11 cellular contexts compared by ENCODE assay signal in genomic region chrX:19743386-19743785, GRCh38.
A peak's percentile ranks its signal among the peaks of the same experiment; 100 is the strongest.
DNase-seq lines count a peak whose midpoint lies in the region; ATAC-seq and TF ChIP-seq lines count a peak whose summit lies in the region.
"Had no signal": no experiment of that assay in that cellular context is flagged by ENCODE, and none has a peak within 500 bp of the region (broad histone marks: within the 10 kb centered on the region; RNA-seq: fewer than 3 reads in every experiment).

No MANE protein-coding gene starts in this region.

- no peaks in the 10 kb centered on the region for H4K20me1 ChIP-seq in SK-N-SH (ENCODE audit: insufficient read depth)

- no peaks in the 10 kb centered on the region for H3K4me1 ChIP-seq in colonic mucosa
- peaks cover 0 to 6% of the 10 kb centered on the region in 2 experiments; a peak in 2 of 4 replicates for H3K4me1 ChIP-seq in SK-N-SH (ENCODE audit: control insufficient read depth in 1 of 2, insufficient read depth in 2 of 2, low read depth in 1 of 2, low read length in 1 of 2)

- H3K9me3 ChIP-seq in colonic mucosa (no peaks in the 10 kb centered on the region), SK-N-SH (no peaks in the 10 kb centered on the region)

- TF ChIP-seq CTCF in colonic mucosa (IDR thresholded peaks at IDR 0.05) (no peak), SK-N-SH (IDR thresholded peaks at IDR 0.05) (no peak)

- peaks cover 83 to 90% of the 10 kb centered on the region in 2 donors for H3K4me1 Mint-ChIP-seq in immature natural killer cell

- H3F3A ChIP-seq in SK-N-SH (replicated peaks; ENCODE audit: insufficient read depth) = peaks cover 3% of the 10 kb centered on the region

- no peaks in the 10 kb centered on the region for H3K9me2 ChIP-seq in SK-N-SH

- no peaks in the 10 kb centered on the region for H3K79me2 ChIP-seq in SK-N-SH (ENCODE audit: insufficient read depth)

- CTCF ChIA-PET in SK-N-SH (lab: Yijun Ruan, JAX) = interaction anchor here (1.2 kb wide), 1 partner anchor 119 kb away, joined by 4 read pairs; no protein-coding TSS in a partner anchor

- H3K4me2 ChIP-seq in SK-N-SH = no peak overlapping the region

- POLR2A ChIA-PET in SK-N-SH (lab: Yijun Ruan, JAX) = no interaction called here

- DNase-seq in immature natural killer cell (no peak), colonic mucosa (no peak), SK-N-SH (no peak), nucleus accumbens (lab: John Stamatoyannopoulos, UW) (no peak)
- DNase-seq in stimulated activated CD4-positive, alpha-beta T cell treated with anti-CD3 and anti-CD28 coated beads, Interleukin-2, amount 100 ng/mL, for 48 hours = no peak
- DNase-seq: activated CD4-positive, alpha-beta T cell treated with anti-CD3 and anti-CD28 coated beads for 1 hour; GF-D8 had no signal

- ATAC-seq in GM18520 (IDR thresholded peaks at IDR 0.05; ENCODE audit: unreplicated experiment) (peak; percentile 37), GM21526 (IDR thresholded peaks at IDR 0.05; ENCODE audit: low FRiP score, unreplicated experiment) (peak; percentile 52), HG03457 (IDR thresholded peaks at IDR 0.05; ENCODE audit: unreplicated experiment) (peak; percentile 35)

- H3K9ac ChIP-seq in colonic mucosa (ENCODE audit: low read depth in 2 of 2, low read length in 2 of 2) (no peak overlapping the region), SK-N-SH (no peak overlapping the region)

- H3K36me3 Mint-ChIP-seq in immature natural killer cell = peaks cover 2 to 6% (median 3%) of the 10 kb centered on the region in 3 donors

- no peak overlapping the region for H2AFZ ChIP-seq in SK-N-SH (ENCODE audit: low read depth)

- peak overlapping the region; percentile 62 to 88 (median 84) for H3K27ac Mint-ChIP-seq in immature natural killer cell

- WGBS in SK-N-SH (ENCODE audit: low lambda C conversion rate) = 50% methylated on average over 4 of the region's 4 CpGs

- H3K27me3 ChIP-seq in colonic mucosa (no peaks in the 10 kb centered on the region), SK-N-SH (ENCODE audit: insufficient read depth) (no peaks in the 10 kb centered on the region)

- peaks cover 0 to 2% (median 0%) of the 10 kb centered on the region in 6 donors for H3K9me3 Mint-ChIP-seq in immature natural killer cell

- TF ChIP-seq RAD21 in SK-N-SH (IDR thresholded peaks at IDR 0.05; ENCODE audit: low read length) = no peak

- no peaks in the 10 kb centered on the region for H3K36me3 ChIP-seq in colonic mucosa
- H3K36me3 ChIP-seq in SK-N-SH (replicated peaks in 1 of 2; ENCODE audit: control insufficient read depth in 1 of 2, insufficient read depth in 2 of 2, low read length in 1 of 2) = no peaks in the 10 kb centered on the region

- TF ChIP-seq EP300 in SK-N-SH (IDR thresholded peaks at IDR 0.05; ENCODE audit: borderline replicate concordance in 1 of 2, low read depth in 1 of 2, low read length in 1 of 2) = no peak

- peaks cover 4 to 11% (median 9%) of the 10 kb centered on the region in 3 donors for H3K27me3 Mint-ChIP-seq in immature natural killer cell (ENCODE audit: low read depth in 3 of 3)

- intact Hi-C loops in colonic mucosa (cut with DNase I) = no loop called here

- H3K4me3 ChIP-seq in colonic mucosa (no peak overlapping the region), SK-N-SH (ENCODE audit: low read depth in 2 of 2, low read length in 1 of 2) (no peak overlapping the region)

- H3K27ac ChIP-seq in colonic mucosa = no peak overlapping the region
- no peak overlapping the region for H3K27ac ChIP-seq in SK-N-SH (ENCODE audit: low read depth in 2 of 2, low read length in 1 of 2)

- peak overlapping the region in 1 of 5 donors; percentile 60 for H3K4me3 Mint-ChIP-seq in immature natural killer cell
- H3K4me3 Mint-ChIP-seq: neural crest cell had no signal

TF ChIP-seq in SK-N-SH, 30 proteins besides CTCF, POLR2A, EP300 and RAD21:
- TF ChIP-seq RXRA (IDR thresholded peaks at IDR 0.05; ENCODE audit: borderline replicate concordance, low read depth) (no peak), NRF1 (IDR thresholded peaks at IDR 0.05; ENCODE audit: low read depth, low read length) (no peak), NFIC (IDR thresholded peaks at IDR 0.05; ENCODE audit: borderline replicate concordance) (no peak), RFX5 (IDR thresholded peaks at IDR 0.05; ENCODE audit: low read length) (no peak), EZH2phosphoT487 (IDR thresholded peaks at IDR 0.05; ENCODE audit: borderline replicate concordance, low read depth) (no peak), ZBTB33 (IDR thresholded peaks at IDR 0.05; ENCODE audit: borderline replicate concordance, low read depth) (no peak), SMC3 (IDR thresholded peaks at IDR 0.05; ENCODE audit: low read depth, low read length) (no peak), FOXJ3 (CRISPR knock-in tag; IDR thresholded peaks at IDR 0.05) (no peak), MXI1 (IDR thresholded peaks at IDR 0.05; ENCODE audit: low read depth, low read length) (no peak), POLR2AphosphoS5 (IDR thresholded peaks at IDR 0.05; ENCODE audit: low read depth, low read length) (no peak), ELF1 (IDR thresholded peaks at IDR 0.05) (no peak), MEF2A (IDR thresholded peaks at IDR 0.05; ENCODE audit: borderline replicate concordance, low read depth) (no peak)
- TF ChIP-seq, protein P1, sequence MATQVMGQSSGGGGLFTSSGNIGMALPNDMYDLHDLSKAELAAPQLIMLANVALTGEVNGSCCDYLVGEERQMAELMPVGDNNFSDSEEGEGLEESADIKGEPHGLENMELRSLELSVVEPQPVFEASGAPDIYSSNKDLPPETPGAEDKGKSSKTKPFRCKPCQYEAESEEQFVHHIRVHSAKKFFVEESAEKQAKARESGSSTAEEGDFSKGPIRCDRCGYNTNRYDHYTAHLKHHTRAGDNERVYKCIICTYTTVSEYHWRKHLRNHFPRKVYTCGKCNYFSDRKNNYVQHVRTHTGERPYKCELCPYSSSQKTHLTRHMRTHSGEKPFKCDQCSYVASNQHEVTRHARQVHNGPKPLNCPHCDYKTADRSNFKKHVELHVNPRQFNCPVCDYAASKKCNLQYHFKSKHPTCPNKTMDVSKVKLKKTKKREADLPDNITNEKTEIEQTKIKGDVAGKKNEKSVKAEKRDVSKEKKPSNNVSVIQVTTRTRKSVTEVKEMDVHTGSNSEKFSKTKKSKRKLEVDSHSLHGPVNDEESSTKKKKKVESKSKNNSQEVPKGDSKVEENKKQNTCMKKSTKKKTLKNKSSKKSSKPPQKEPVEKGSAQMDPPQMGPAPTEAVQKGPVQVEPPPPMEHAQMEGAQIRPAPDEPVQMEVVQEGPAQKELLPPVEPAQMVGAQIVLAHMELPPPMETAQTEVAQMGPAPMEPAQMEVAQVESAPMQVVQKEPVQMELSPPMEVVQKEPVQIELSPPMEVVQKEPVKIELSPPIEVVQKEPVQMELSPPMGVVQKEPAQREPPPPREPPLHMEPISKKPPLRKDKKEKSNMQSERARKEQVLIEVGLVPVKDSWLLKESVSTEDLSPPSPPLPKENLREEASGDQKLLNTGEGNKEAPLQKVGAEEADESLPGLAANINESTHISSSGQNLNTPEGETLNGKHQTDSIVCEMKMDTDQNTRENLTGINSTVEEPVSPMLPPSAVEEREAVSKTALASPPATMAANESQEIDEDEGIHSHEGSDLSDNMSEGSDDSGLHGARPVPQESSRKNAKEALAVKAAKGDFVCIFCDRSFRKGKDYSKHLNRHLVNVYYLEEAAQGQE (IDR thresholded peaks at IDR 0.05; ENCODE audit: low read depth, low read length) = no peak
- TF ChIP-seq, protein P2, sequence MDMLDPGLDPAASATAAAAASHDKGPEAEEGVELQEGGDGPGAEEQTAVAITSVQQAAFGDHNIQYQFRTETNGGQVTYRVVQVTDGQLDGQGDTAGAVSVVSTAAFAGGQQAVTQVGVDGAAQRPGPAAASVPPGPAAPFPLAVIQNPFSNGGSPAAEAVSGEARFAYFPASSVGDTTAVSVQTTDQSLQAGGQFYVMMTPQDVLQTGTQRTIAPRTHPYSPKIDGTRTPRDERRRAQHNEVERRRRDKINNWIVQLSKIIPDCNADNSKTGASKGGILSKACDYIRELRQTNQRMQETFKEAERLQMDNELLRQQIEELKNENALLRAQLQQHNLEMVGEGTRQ (IDR thresholded peaks at IDR 0.05; ENCODE audit: borderline replicate concordance, low read depth, low read length) = no peak
- TF ChIP-seq, protein P3, sequence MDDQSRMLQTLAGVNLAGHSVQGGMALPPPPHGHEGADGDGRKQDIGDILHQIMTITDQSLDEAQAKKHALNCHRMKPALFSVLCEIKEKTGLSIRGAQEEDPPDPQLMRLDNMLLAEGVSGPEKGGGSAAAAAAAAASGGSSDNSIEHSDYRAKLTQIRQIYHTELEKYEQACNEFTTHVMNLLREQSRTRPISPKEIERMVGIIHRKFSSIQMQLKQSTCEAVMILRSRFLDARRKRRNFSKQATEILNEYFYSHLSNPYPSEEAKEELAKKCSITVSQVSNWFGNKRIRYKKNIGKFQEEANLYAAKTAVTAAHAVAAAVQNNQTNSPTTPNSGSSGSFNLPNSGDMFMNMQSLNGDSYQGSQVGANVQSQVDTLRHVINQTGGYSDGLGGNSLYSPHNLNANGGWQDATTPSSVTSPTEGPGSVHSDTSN (IDR thresholded peaks at IDR 0.05) = no peak
